In the genomic region with DNA sequence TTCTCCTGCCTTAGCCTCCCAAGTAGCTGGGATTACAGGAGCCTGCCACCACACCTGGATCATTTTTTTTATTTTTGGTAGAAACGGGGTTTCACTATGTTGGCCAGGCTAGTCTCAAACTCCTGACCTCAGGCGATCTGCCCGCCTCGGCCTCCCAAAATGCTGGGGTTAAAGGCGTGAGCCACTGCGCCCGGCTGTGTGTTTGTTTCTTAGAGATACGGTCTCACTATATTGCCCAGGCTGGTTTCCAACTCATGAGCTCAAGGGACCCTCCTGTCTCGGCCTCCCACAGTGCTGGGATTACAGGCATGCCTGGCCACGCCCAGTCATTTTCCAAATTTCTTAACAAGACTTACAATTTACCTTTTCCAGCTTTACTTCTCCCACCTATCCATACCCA, we compare ENCODE assay signal across 1 cellular context.
TF ChIP-seq lines count a peak whose summit lies in the region.

No MANE protein-coding gene starts in this region.

TF ChIP-seq in K562, 482 proteins besides CTCF, POLR2A, EP300 and RAD21:
- TF ChIP-seq PPARD (CRISPR knock-in tag; IDR thresholded peaks at IDR 0.05), result no peak
- no peak for TF ChIP-seq HDAC6 (IDR thresholded peaks at IDR 0.05; ENCODE audit: low read depth, low read length)
- TF ChIP-seq DACH1 (IDR thresholded peaks at IDR 0.05; ENCODE audit: partially characterized antibody), result no peak
- no peak for TF ChIP-seq RFX7 (CRISPR knock-in tag; IDR thresholded peaks at IDR 0.05)
- TF ChIP-seq MIER1 (IDR thresholded peaks at IDR 0.05; ENCODE audit: low read depth), result no peak
- no peak for TF ChIP-seq U2AF1 (optimal IDR thresholded peaks at IDR 0.05; ENCODE audit: low read depth, low read length)
- TF ChIP-seq CREB3L1 (IDR thresholded peaks at IDR 0.05; ENCODE audit: borderline replicate concordance, low read depth), result no peak
- TF ChIP-seq TEAD4 (IDR thresholded peaks at IDR 0.05; ENCODE audit: low read length), result no peak
- no peak for TF ChIP-seq TEAD4 (CRISPR knock-in tag; IDR thresholded peaks at IDR 0.05; ENCODE audit: borderline replicate concordance)
- TF ChIP-seq, protein P1, sequence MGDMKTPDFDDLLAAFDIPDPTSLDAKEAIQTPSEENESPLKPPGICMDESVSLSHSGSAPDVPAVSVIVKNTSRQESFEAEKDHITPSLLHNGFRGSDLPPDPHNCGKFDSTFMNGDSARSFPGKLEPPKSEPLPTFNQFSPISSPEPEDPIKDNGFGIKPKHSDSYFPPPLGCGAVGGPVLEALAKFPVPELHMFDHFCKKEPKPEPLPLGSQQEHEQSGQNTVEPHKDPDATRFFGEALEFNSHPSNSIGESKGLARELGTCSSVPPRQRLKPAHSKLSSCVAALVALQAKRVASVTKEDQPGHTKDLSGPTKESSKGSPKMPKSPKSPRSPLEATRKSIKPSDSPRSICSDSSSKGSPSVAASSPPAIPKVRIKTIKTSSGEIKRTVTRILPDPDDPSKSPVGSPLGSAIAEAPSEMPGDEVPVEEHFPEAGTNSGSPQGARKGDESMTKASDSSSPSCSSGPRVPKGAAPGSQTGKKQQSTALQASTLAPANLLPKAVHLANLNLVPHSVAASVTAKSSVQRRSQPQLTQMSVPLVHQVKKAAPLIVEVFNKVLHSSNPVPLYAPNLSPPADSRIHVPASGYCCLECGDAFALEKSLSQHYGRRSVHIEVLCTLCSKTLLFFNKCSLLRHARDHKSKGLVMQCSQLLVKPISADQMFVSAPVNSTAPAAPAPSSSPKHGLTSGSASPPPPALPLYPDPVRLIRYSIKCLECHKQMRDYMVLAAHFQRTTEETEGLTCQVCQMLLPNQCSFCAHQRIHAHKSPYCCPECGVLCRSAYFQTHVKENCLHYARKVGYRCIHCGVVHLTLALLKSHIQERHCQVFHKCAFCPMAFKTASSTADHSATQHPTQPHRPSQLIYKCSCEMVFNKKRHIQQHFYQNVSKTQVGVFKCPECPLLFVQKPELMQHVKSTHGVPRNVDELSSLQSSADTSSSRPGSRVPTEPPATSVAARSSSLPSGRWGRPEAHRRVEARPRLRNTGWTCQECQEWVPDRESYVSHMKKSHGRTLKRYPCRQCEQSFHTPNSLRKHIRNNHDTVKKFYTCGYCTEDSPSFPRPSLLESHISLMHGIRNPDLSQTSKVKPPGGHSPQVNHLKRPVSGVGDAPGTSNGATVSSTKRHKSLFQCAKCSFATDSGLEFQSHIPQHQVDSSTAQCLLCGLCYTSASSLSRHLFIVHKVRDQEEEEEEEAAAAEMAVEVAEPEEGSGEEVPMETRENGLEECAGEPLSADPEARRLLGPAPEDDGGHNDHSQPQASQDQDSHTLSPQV (IDR thresholded peaks at IDR 0.05), result no peak
- TF ChIP-seq YY1 (IDR thresholded peaks at IDR 0.05; ENCODE audit: borderline replicate concordance in 1 of 3, control insufficient read depth in 1 of 3, extremely low read depth in 1 of 3, insufficient read depth in 3 of 3, insufficient read length in 1 of 3, insufficient replicate concordance in 2 of 3, low read depth in 1 of 3, low read length in 2 of 3), result no peak
- TF ChIP-seq, protein P2, sequence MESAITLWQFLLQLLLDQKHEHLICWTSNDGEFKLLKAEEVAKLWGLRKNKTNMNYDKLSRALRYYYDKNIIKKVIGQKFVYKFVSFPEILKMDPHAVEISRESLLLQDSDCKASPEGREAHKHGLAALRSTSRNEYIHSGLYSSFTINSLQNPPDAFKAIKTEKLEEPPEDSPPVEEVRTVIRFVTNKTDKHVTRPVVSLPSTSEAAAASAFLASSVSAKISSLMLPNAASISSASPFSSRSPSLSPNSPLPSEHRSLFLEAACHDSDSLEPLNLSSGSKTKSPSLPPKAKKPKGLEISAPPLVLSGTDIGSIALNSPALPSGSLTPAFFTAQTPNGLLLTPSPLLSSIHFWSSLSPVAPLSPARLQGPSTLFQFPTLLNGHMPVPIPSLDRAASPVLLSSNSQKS (CRISPR knock-in tag; IDR thresholded peaks at IDR 0.05), result no peak
